23 cellular contexts compared by ENCODE assay signal in genomic region chr7:157192861-157193260, GRCh38. TPM values are rescaled to one million over a fixed set of nuclear protein-coding genes. Genes with fewer than 3 reads are reported as not detected.
DNase-seq lines count a peak whose midpoint lies in the region; ATAC-seq, FAIRE-seq and TF ChIP-seq lines count a peak whose summit lies in the region.
"Had no signal": no experiment of that assay in that cellular context is flagged by ENCODE, and none has a peak within 500 bp of the region (broad histone marks: within the 10 kb centered on the region; RNA-seq: fewer than 3 reads in every experiment).

No MANE protein-coding gene starts in this region.

- peaks cover 19% of the 10 kb centered on the region for H3K79me2 ChIP-seq in GM23338 (replicated peaks; ENCODE audit: insufficient read depth)

- no peak overlapping the region for H3K4me3 ChIP-seq in GM23338
- H3K4me3 ChIP-seq: BLaER1 had no signal

- 0 out of 2 replicates have a peak, but pooled peaks cover under 1% of the 10 kb centered on the region for H3F3A ChIP-seq in GM23338 (replicated peaks; ENCODE audit: low read depth)

- H3K36me3 Mint-ChIP-seq in GM23338 (ENCODE audit: low read depth) (peaks cover 80% of the 10 kb centered on the region), endothelial cell (ENCODE audit: low read depth, unreplicated experiment) (peaks cover 37% of the 10 kb centered on the region)
- peaks cover 96% of the 10 kb centered on the region for H3K36me3 Mint-ChIP-seq in stimulated activated effector memory CD8-positive, alpha-beta T cell treated with anti-CD3 and anti-CD28 coated beads, Interleukin-12 subunit alpha, Interleukin-12 subunit beta, amount 100 ng/mL, for 72 hours

- H3K27ac ChIP-seq in GM23338 (ENCODE audit: low read depth) (no peak overlapping the region; the same call in 1 of the 2 replicates), VCaP (peak overlapping the region; percentile 18; the same call in 1 of the 2 replicates)
- H3K27ac ChIP-seq: BLaER1 had no signal

- H3K27ac Mint-ChIP-seq in GM23338 (0 out of 2 replicates have a peak overlapping the region, but pooled peaks have one; percentile 39), endothelial cell (ENCODE audit: unreplicated experiment) (no peak overlapping the region)
- H3K27ac Mint-ChIP-seq in stimulated activated effector memory CD8-positive, alpha-beta T cell treated with anti-CD3 and anti-CD28 coated beads, Interleukin-12 subunit alpha, Interleukin-12 subunit beta, amount 100 ng/mL, for 72 hours, result peak overlapping the region; percentile 30
- H3K27ac Mint-ChIP-seq: CD14-positive monocyte; CD4-positive, CD25-positive, alpha-beta regulatory T cell had no signal

- no peaks in the 10 kb centered on the region for H3K9me2 ChIP-seq in GM23338 (ENCODE audit: insufficient read depth)

- TF ChIP-seq CTCF in GM23338 (conservative IDR thresholded peaks at IDR 0.05; ENCODE audit: low read depth in 2 of 2), result no peak
- TF ChIP-seq CTCF in VCaP (conservative IDR thresholded peaks at IDR 0.05), result no peak
- TF ChIP-seq CTCF in D721Med (IDR thresholded peaks at IDR 0.05; ENCODE audit: insufficient read depth, missing control alignments), result no peak
- TF ChIP-seq CTCF in endothelial cell (IDR thresholded peaks at IDR 0.05; ENCODE audit: unreplicated experiment), result no peak

- H3K4me1 Mint-ChIP-seq in GM23338 (peaks cover 16% of the 10 kb centered on the region), endothelial cell (ENCODE audit: unreplicated experiment) (peaks cover 18% of the 10 kb centered on the region)
- H3K4me1 Mint-ChIP-seq in stimulated activated effector memory CD8-positive, alpha-beta T cell treated with anti-CD3 and anti-CD28 coated beads, Interleukin-12 subunit alpha, Interleukin-12 subunit beta, amount 100 ng/mL, for 72 hours, result no peaks in the 10 kb centered on the region
- H3K4me1 Mint-ChIP-seq: CD14-positive monocyte had no signal

- H3K4me1 ChIP-seq in GM23338 (ENCODE audit: insufficient read depth), result peaks cover 5% of the 10 kb centered on the region; the same call in 1 of the 2 replicates
- H3K4me1 ChIP-seq: BLaER1 had no signal

- no peak for DNase-seq in GM23338 (ENCODE audit: low spot score)
- no peak for DNase-seq in left lobe of liver (ENCODE audit: low spot score)
- no peak for DNase-seq in stimulated activated effector memory CD8-positive, alpha-beta T cell treated with anti-CD3 and anti-CD28 coated beads, Interleukin-12 subunit alpha, Interleukin-12 subunit beta, amount 100 ng/mL, for 72 hours (ENCODE audit: low spot score in 2 of 2)
- no peak for DNase-seq in D721Med (ENCODE audit: insufficient read length, low spot score)
- no peak for DNase-seq in endothelial cell (ENCODE audit: low spot score)
- no peak for DNase-seq in epidermal melanocyte (ENCODE audit: insufficient read length, low spot score)
- DNase-seq: 8988T; ACHN; BE2C; C1 segment of cervical spinal cord; CD4-positive, alpha-beta memory T cell; CD4-positive, CD25-positive, alpha-beta regulatory T cell; CD8-positive, alpha-beta memory T cell; COR-L47; DMS79 treated with DMSO at 0.1 percent for 48 hours; GF-D8 had no signal

- H3K9me3 Mint-ChIP-seq in GM23338 (no peaks in the 10 kb centered on the region; the same call in 2 of the 3 replicates), endothelial cell (ENCODE audit: unreplicated experiment) (no peaks in the 10 kb centered on the region)
- no peaks in the 10 kb centered on the region for H3K9me3 Mint-ChIP-seq in stimulated activated effector memory CD8-positive, alpha-beta T cell treated with anti-CD3 and anti-CD28 coated beads, Interleukin-12 subunit alpha, Interleukin-12 subunit beta, amount 100 ng/mL, for 72 hours
- H3K9me3 Mint-ChIP-seq: CD14-positive monocyte; CD4-positive, CD25-positive, alpha-beta regulatory T cell; CD8-positive, alpha-beta memory T cell had no signal

- H2AFZ ChIP-seq in GM23338, result no peak overlapping the region

- H4K20me1 ChIP-seq in GM23338 (replicated peaks; ENCODE audit: insufficient read depth), result peaks cover 8% of the 10 kb centered on the region; the same call in 1 of the 2 replicates

- H3K27me3 Mint-ChIP-seq in GM23338 (ENCODE audit: insufficient read depth, low read depth, poor library complexity) (peaks cover 4% of the 10 kb centered on the region), endothelial cell (ENCODE audit: unreplicated experiment) (peaks cover 6% of the 10 kb centered on the region)
- H3K27me3 Mint-ChIP-seq: CD4-positive, alpha-beta memory T cell; CD4-positive, CD25-positive, alpha-beta regulatory T cell; CD8-positive, alpha-beta memory T cell had no signal

- no peaks in the 10 kb centered on the region for H3K27me3 ChIP-seq in GM23338 (ENCODE audit: insufficient read depth)
- H3K27me3 ChIP-seq: BE2C, BLaER1 had no signal

- H3K4me2 ChIP-seq in GM23338, result no peak overlapping the region
- H3K4me2 ChIP-seq: BLaER1 had no signal

- peaks cover 22% of the 10 kb centered on the region for H3K36me3 ChIP-seq in GM23338 (ENCODE audit: insufficient read depth)

- H3K4me3 Mint-ChIP-seq in GM23338, result no peak overlapping the region
- H3K4me3 Mint-ChIP-seq in stimulated activated effector memory CD8-positive, alpha-beta T cell treated with anti-CD3 and anti-CD28 coated beads, Interleukin-12 subunit alpha, Interleukin-12 subunit beta, amount 100 ng/mL, for 72 hours, result no peak overlapping the region
- H3K4me3 Mint-ChIP-seq in endothelial cell (ENCODE audit: unreplicated experiment), result no peak overlapping the region
- H3K4me3 Mint-ChIP-seq: CD14-positive monocyte; CD4-positive, alpha-beta memory T cell; CD4-positive, CD25-positive, alpha-beta regulatory T cell; CD8-positive, alpha-beta memory T cell had no signal

- no peak for FAIRE-seq in D721Med (lab: Jason Lieb, UNC)
- FAIRE-seq: A204.1, G401.6, GM12891, GM19239 had no signal

- ATAC-seq in GM23338 (no peak), left lobe of liver (peak; percentile 30)
- no peak for ATAC-seq in stimulated activated effector memory CD8-positive, alpha-beta T cell treated with anti-CD3 and anti-CD28 coated beads, Interleukin-12 subunit alpha, Interleukin-12 subunit beta, amount 100 ng/mL, for 72 hours

TF ChIP-seq in GM23338, 12 proteins besides CTCF, POLR2A, EP300 and RAD21:
- TF ChIP-seq NANOG (IDR thresholded peaks at IDR 0.05; ENCODE audit: borderline replicate concordance) (no peak), REST (IDR thresholded peaks at IDR 0.05; ENCODE audit: unreplicated experiment) (no peak), STAT1 (IDR thresholded peaks at IDR 0.05; ENCODE audit: unreplicated experiment) (no peak), ZNF114 (CRISPR knock-in tag; IDR thresholded peaks at IDR 0.05) (no peak)
- TF ChIP-seq, protein P1, sequence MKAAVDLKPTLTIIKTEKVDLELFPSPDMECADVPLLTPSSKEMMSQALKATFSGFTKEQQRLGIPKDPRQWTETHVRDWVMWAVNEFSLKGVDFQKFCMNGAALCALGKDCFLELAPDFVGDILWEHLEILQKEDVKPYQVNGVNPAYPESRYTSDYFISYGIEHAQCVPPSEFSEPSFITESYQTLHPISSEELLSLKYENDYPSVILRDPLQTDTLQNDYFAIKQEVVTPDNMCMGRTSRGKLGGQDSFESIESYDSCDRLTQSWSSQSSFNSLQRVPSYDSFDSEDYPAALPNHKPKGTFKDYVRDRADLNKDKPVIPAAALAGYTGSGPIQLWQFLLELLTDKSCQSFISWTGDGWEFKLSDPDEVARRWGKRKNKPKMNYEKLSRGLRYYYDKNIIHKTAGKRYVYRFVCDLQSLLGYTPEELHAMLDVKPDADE (IDR thresholded peaks at IDR 0.05), result no peak

RNA-seq across cellular contexts. Expression of gene UBE3C, which starts 54.1 kb away (rescaled TPM):
- total RNA-seq in GM23338 (2014; rRNA removed; shearing (Covaris generic)), result 76.2 and 76.9 TPM in 2 replicates
- 13.6 and 16.8 TPM in 2 replicates for polyA plus RNA-seq in GM23338 (2016; fragmentation: Nextera tagmentation; extraction: Ambion mirVana)
- 29.2 TPM for total RNA-seq in left lobe of liver
- total RNA-seq in endothelial cell (ENCODE audit: unreplicated experiment), result 54.2 TPM
